ENCODE assay signal across 17 cellular contexts in the genomic region with DNA sequence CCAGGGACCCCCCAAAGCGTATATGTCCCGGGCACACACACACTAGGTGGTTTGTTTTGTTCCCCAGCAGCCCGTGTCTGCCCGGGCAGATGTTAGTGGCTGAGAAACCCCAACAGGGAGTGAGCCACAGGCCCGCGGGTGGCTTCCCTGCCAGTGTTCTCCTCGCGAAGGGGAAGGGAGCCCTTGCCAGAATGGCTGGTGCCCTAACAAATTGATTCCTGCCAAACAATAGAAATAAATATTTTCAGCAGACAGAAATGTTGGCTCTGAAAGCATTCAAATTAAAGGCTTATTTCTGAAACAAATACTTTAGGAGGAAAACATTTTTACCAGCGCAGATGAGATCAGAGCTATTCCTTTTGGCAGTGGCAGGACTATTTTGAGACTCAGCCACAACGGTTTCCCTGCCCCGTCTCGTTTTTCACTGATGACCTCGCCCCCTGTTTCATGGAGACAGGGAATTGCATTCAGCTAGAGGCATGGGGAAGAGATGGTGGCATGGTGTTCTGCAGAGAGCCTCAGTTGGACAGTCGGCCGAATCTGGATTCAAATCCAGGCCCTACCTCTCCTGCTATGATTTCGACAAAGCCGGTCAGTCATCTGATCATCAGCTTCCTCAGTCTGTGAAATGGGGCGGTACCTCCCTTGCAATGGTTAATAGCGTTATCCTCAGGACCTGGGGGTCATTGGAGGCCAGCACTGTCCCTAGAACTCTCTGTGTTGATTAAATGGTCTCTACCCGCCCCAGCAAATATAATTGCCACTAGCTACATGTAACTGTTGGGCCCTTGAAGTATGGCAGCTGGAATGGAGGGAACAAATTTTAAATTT.
DNase-seq lines count a peak whose midpoint lies in the region; TF ChIP-seq lines count a peak whose summit lies in the region.
"Had no signal": no experiment of that assay in that cellular context is flagged by ENCODE, and none has a peak within 500 bp of the region (broad histone marks: within the 10 kb centered on the region; RNA-seq: fewer than 3 reads in every experiment).

No MANE protein-coding gene starts in this region.

- POLR2A ChIA-PET in HEK293 (lab: Yijun Ruan, JAX) = no interaction called here

- H3K27ac ChIP-seq in HEK293 (ENCODE audit: extremely low read depth, low read depth, low read length) = no peak overlapping the region
- H3K27ac ChIP-seq in right atrium auricular region = peak overlapping the region; percentile 52 to 78
- H3K27ac ChIP-seq in spleen = no peak overlapping the region
- H3K27ac ChIP-seq: foreskin keratinocyte had no signal

- H3K4me1 ChIP-seq in HEK293 (ENCODE audit: control insufficient read depth, insufficient read depth, low read length) (peaks cover 2% of the 10 kb centered on the region), right atrium auricular region (peaks cover 0 to 44% of the 10 kb centered on the region in 2 donors), spleen (peaks cover 0 to 30% (median 6%) of the 10 kb centered on the region in 6 donors)
- H3K4me1 ChIP-seq: foreskin keratinocyte had no signal

- in situ Hi-C loops in astrocyte of the spinal cord (cut with HindIII; ENCODE audit: low sequenced_read_pairs) = no loop called here

- H3K36me3 ChIP-seq in HEK293 (ENCODE audit: control insufficient read depth in 2 of 2, insufficient read depth in 1 of 2, low read length in 2 of 2) = no peaks in the 10 kb centered on the region
- H3K36me3 ChIP-seq in right atrium auricular region = no peaks in the 10 kb centered on the region
- peaks cover 0 to 9% (median 0%) of the 10 kb centered on the region in 6 donors for H3K36me3 ChIP-seq in spleen
- H3K36me3 ChIP-seq: adrenal gland had no signal

- no peak for TF ChIP-seq CTCF in HEK293 (tag by site-specific recombination; IDR thresholded peaks at IDR 0.05)
- TF ChIP-seq CTCF in astrocyte of the spinal cord (IDR thresholded peaks at IDR 0.05; ENCODE audit: low read depth, low read length) = no peak
- no peak for TF ChIP-seq CTCF in right atrium auricular region (IDR thresholded peaks at IDR 0.05)
- TF ChIP-seq CTCF in spleen (IDR thresholded peaks at IDR 0.05 in 8 of 11, conservative IDR thresholded peaks at IDR 0.05 in 3 of 11) = no peak

- 78 to 88% (median 84%) methylated on average over 20 of the region's 20 CpGs for WGBS in spleen, 5 donors

- no peak overlapping the region for H3K4me3 ChIP-seq in HEK293 (ENCODE audit: low read depth, low read length)
- H3K4me3 ChIP-seq in astrocyte of the spinal cord (ENCODE audit: low read depth, low read length) = no peak overlapping the region
- no peak overlapping the region for H3K4me3 ChIP-seq in right atrium auricular region
- H3K4me3 ChIP-seq in spleen = no peak overlapping the region
- H3K4me3 ChIP-seq: adrenal gland had no signal

- no peak for TF ChIP-seq POLR2A in spleen (IDR thresholded peaks at IDR 0.05)

- H3K9me3 ChIP-seq in HEK293 (ENCODE audit: control insufficient read depth, insufficient read depth, low read depth, low read length) (no peaks in the 10 kb centered on the region), right atrium auricular region (no peaks in the 10 kb centered on the region), spleen (no peaks in the 10 kb centered on the region)
- H3K9me3 ChIP-seq: adrenal gland had no signal

- intact Hi-C loops in spleen (cut with DNase I; ENCODE audit: low total_unique reads) = no loop called here

- DNase-seq in astrocyte of the spinal cord (ENCODE audit: low read depth, low spot score) (peak; percentile 44), right atrium auricular region (ENCODE audit: low spot score) (no peak), spleen (peak; percentile 10), NCI-H524 treated with DMSO at 0.1 percent for 48 hours (lab: John Stamatoyannopoulos, UW) (no peak), NCI-H526 (lab: John Stamatoyannopoulos, UW) (no peak), UCSD-AML1 (lab: John Stamatoyannopoulos, UW; ENCODE audit: unreplicated experiment) (no peak)
- DNase-seq in activated CD8-positive, alpha-beta memory T cell treated with anti-CD3 and anti-CD28 coated beads, Interleukin-2, amount 50 U/mL, for 48 hours = no peak
- DNase-seq: activated CD4-positive, alpha-beta T cell treated with anti-CD3 and anti-CD28 coated beads, Interleukin-2, amount 10 ng/mL, durations not matched to agents 24 days and 14 days; activated T-cell treated with anti-CD3 and anti-CD28 coated beads, Interleukin-2, amount 50 U/mL, for 24 hours; foreskin keratinocyte; KBM-7; NCI-H1436; NCI-H526 treated with DMSO at 0.1 percent for 48 hours; stimulated activated CD4-positive, alpha-beta T cell treated with anti-CD3 and anti-CD28 coated beads, Interleukin-4, amount 100 ng/mL, for 1 hour; T-helper 17 cell had no signal

- H3K27me3 ChIP-seq in right atrium auricular region = no peaks in the 10 kb centered on the region
- H3K27me3 ChIP-seq in spleen (replicated peaks in 1 of 7) = no peaks in the 10 kb centered on the region
- H3K27me3 ChIP-seq: adrenal gland, foreskin keratinocyte had no signal

- CTCF ChIA-PET in HEK293 (lab: Yijun Ruan, JAX) = interaction anchor here (1.0 kb wide), 1 partner anchor 19 kb away, joined by 5 read pairs; no protein-coding TSS in a partner anchor

TF ChIP-seq in HEK293, 187 proteins besides CTCF, POLR2A, EP300 and RAD21 (continues in another document):
- TF ChIP-seq, protein P1, sequence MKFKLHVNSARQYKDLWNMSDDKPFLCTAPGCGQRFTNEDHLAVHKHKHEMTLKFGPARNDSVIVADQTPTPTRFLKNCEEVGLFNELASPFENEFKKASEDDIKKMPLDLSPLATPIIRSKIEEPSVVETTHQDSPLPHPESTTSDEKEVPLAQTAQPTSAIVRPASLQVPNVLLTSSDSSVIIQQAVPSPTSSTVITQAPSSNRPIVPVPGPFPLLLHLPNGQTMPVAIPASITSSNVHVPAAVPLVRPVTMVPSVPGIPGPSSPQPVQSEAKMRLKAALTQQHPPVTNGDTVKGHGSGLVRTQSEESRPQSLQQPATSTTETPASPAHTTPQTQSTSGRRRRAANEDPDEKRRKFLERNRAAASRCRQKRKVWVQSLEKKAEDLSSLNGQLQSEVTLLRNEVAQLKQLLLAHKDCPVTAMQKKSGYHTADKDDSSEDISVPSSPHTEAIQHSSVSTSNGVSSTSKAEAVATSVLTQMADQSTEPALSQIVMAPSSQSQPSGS (tag by site-specific recombination; IDR thresholded peaks at IDR 0.05; ENCODE audit: low read depth) = 0 out of 2 replicates have a peak, but pooled peaks have one; percentile 13
- TF ChIP-seq, protein P2, sequence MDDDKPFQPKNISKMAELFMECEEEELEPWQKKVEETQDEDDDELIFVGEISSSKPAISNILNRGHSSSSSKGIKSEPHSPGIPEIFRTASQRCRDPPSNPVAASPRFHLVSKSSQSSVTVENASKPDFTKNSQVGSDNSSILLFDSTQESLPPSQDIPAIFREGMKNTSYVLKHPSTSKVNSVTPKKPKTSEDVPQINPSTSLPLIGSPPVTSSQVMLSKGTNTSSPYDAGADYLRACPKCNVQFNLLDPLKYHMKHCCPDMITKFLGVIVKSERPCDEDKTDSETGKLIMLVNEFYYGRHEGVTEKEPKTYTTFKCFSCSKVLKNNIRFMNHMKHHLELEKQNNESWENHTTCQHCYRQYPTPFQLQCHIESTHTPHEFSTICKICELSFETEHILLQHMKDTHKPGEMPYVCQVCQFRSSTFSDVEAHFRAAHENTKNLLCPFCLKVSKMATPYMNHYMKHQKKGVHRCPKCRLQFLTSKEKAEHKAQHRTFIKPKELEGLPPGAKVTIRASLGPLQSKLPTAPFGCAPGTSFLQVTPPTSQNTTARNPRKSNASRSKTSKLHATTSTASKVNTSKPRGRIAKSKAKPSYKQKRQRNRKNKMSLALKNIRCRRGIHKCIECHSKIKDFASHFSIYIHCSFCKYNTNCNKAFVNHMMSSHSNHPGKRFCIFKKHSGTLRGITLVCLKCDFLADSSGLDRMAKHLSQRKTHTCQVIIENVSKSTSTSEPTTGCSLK (tag by site-specific recombination; IDR thresholded peaks at IDR 0.05) = no peak
- TF ChIP-seq ZNF600 (tag by site-specific recombination; IDR thresholded peaks at IDR 0.05) (peak; percentile 69; the same call in 1 of the 2 replicates), ZSCAN30 (tag by site-specific recombination; IDR thresholded peaks at IDR 0.05) (0 out of 2 replicates have a peak, but pooled peaks have one; percentile 13), ZNF660 (tag by site-specific recombination; IDR thresholded peaks at IDR 0.05) (peak; percentile 71; the same call in 1 of the 2 replicates), GLIS1 (tag by site-specific recombination; IDR thresholded peaks at IDR 0.05) (no peak)
- TF ChIP-seq, protein P3, sequence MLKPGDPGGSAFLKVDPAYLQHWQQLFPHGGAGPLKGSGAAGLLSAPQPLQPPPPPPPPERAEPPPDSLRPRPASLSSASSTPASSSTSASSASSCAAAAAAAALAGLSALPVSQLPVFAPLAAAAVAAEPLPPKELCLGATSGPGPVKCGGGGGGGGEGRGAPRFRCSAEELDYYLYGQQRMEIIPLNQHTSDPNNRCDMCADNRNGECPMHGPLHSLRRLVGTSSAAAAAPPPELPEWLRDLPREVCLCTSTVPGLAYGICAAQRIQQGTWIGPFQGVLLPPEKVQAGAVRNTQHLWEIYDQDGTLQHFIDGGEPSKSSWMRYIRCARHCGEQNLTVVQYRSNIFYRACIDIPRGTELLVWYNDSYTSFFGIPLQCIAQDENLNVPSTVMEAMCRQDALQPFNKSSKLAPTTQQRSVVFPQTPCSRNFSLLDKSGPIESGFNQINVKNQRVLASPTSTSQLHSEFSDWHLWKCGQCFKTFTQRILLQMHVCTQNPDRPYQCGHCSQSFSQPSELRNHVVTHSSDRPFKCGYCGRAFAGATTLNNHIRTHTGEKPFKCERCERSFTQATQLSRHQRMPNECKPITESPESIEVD (tag by site-specific recombination; IDR thresholded peaks at IDR 0.05) = peak; percentile 59
- TF ChIP-seq, protein P4, sequence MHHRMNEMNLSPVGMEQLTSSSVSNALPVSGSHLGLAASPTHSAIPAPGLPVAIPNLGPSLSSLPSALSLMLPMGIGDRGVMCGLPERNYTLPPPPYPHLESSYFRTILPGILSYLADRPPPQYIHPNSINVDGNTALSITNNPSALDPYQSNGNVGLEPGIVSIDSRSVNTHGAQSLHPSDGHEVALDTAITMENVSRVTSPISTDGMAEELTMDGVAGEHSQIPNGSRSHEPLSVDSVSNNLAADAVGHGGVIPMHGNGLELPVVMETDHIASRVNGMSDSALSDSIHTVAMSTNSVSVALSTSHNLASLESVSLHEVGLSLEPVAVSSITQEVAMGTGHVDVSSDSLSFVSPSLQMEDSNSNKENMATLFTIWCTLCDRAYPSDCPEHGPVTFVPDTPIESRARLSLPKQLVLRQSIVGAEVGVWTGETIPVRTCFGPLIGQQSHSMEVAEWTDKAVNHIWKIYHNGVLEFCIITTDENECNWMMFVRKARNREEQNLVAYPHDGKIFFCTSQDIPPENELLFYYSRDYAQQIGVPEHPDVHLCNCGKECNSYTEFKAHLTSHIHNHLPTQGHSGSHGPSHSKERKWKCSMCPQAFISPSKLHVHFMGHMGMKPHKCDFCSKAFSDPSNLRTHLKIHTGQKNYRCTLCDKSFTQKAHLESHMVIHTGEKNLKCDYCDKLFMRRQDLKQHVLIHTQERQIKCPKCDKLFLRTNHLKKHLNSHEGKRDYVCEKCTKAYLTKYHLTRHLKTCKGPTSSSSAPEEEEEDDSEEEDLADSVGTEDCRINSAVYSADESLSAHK (tag by site-specific recombination; IDR thresholded peaks at IDR 0.05) = peak; percentile 58; the same call in 1 of the 2 replicates

Comparison
In these comparisons a context has a peak if more than half of its experiments do, and no peak if none do; other contexts are left out.
1. H3K27ac ChIP-seq: peak in right atrium auricular region (2 of 2); none in HEK293 (single experiment) and spleen (0 of 8).
2. DNase-seq: peak in astrocyte of the spinal cord (single experiment) and spleen (single experiment); none in right atrium auricular region (single experiment), NCI-H524 treated with DMSO at 0.1 percent for 48 hours (single experiment), activated CD8-positive, alpha-beta memory T cell treated with anti-CD3 and anti-CD28 coated beads, Interleukin-2, amount 50 U/mL, for 48 hours (single experiment), NCI-H526 (0 of 2) and UCSD-AML1 (single experiment).